20 cellular contexts compared by ENCODE assay signal in the genomic region with DNA sequence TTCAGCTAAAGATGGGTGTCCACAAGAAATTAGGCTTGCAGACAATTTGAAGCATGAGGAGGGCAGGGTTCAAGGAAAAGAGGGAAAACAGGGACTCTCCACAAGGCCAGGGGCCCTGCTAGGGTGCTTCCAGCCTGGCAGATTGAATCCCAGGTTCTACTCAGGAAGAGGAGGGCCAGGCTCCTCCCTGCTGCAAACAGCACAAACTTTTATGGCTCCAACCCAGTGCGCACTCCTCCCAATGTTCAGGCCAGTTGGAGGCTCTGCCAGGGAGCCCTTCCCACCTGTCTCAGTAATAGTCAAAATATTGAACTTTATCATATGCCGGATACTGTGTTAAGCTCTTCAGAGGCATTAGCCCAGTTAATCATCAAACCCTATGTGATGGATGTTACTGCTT.
DNase-seq lines count a peak whose midpoint lies in the region; ATAC-seq and TF ChIP-seq lines count a peak whose summit lies in the region.
"Had no signal": no experiment of that assay in that cellular context is flagged by ENCODE, and none has a peak within 500 bp of the region (broad histone marks: within the 10 kb centered on the region; RNA-seq: fewer than 3 reads in every experiment).

No MANE protein-coding gene starts in this region.

- H4K20me1 ChIP-seq in GM23338 (replicated peaks; ENCODE audit: insufficient read depth) (no peaks in the 10 kb centered on the region), H9 (ENCODE audit: control insufficient read depth, insufficient read depth, insufficient read length) (no peaks in the 10 kb centered on the region)

- no peak overlapping the region for H3K4me3 ChIP-seq in GM23338
- H3K4me3 ChIP-seq: BLaER1, GM12878, GM23248, HAP-1 had no signal

- POLR2A ChIA-PET in WTC11 (lab: Charles Lee), result no interaction called here

- no peaks in the 10 kb centered on the region for H3K79me1 ChIP-seq in H9 (ENCODE audit: insufficient read depth, low read depth, low read length, poor library complexity, severe bottlenecking)

- H2BK20ac ChIP-seq in H9 (ENCODE audit: low read depth, low read length, poor library complexity, severe bottlenecking), result no peak overlapping the region

- CTCF ChIA-PET in WTC11 (lab: Charles Lee), result interaction anchor here (0.9 kb wide), 1 partner anchor 10 kb away, joined by 3 read pairs; no protein-coding TSS in a partner anchor

- H3T11ph ChIP-seq in H9 (ENCODE audit: low read length), result no peak overlapping the region

- no peak for DNase-seq in GM23338 (ENCODE audit: low spot score)
- no peak for DNase-seq in WTC11 (ENCODE audit: low spot score)
- DNase-seq in central memory CD4-positive, alpha-beta T cell, result no peak
- DNase-seq in H9, result no peak
- DNase-seq in NOMO-1 (lab: John Stamatoyannopoulos, UW; ENCODE audit: unreplicated experiment in 2 of 2), result no peak
- DNase-seq: Caco-2; CD4-positive, CD25-positive, alpha-beta regulatory T cell; CD8-positive, alpha-beta T cell; DMS79; EL; GDM1; GM23248; HFFc6 had no signal

- H3K36me3 ChIP-seq in GM23338 (ENCODE audit: insufficient read depth), result no peaks in the 10 kb centered on the region
- H3K36me3 ChIP-seq: HAP-1 had no signal

- H3K27ac ChIP-seq in GM23338 (ENCODE audit: low read depth) (no peak overlapping the region), H9 (ENCODE audit: insufficient read length, low read depth, low read length) (no peak overlapping the region)
- H3K27ac ChIP-seq: 22Rv1, BLaER1, C4-2B, GM23248 had no signal

- no peak overlapping the region for H2AK5ac ChIP-seq in H9 (ENCODE audit: insufficient read length, low read length)

- H3K23ac ChIP-seq in H9 (ENCODE audit: insufficient read length, low read depth, low read length), result no peak overlapping the region

- no peaks in the 10 kb centered on the region for H3F3A ChIP-seq in GM23338 (replicated peaks; ENCODE audit: low read depth)

- H3K36me3 Mint-ChIP-seq in GM23338 (ENCODE audit: low read depth) (no peaks in the 10 kb centered on the region), WTC11 (no peaks in the 10 kb centered on the region), nephron (ENCODE audit: low read depth) (no peaks in the 10 kb centered on the region), H9 (ENCODE audit: insufficient read depth in 1 of 3, low read depth in 3 of 3) (no peaks in the 10 kb centered on the region)
- H3K36me3 Mint-ChIP-seq: CD4-positive, CD25-positive, alpha-beta regulatory T cell; CD8-positive, alpha-beta T cell had no signal

- H3K4ac ChIP-seq in H9 (ENCODE audit: low read depth, low read length), result no peak overlapping the region

- H3K4me1 Mint-ChIP-seq in GM23338, result peaks cover 18% of the 10 kb centered on the region; the same call in 2 of the 3 replicates
- H3K4me1 Mint-ChIP-seq in WTC11, result peaks cover 20% of the 10 kb centered on the region
- H3K4me1 Mint-ChIP-seq in nephron, result peaks cover 11% of the 10 kb centered on the region
- peaks cover 0 to 4% of the 10 kb centered on the region in 2 experiments; a peak in 2 of 4 replicates for H3K4me1 Mint-ChIP-seq in H9
- H3K4me1 Mint-ChIP-seq: B cell had no signal

- H3K9me3 Mint-ChIP-seq in GM23338 (no peaks in the 10 kb centered on the region), WTC11 (no peaks in the 10 kb centered on the region), nephron (no peaks in the 10 kb centered on the region), H9 (no peaks in the 10 kb centered on the region)
- H3K9me3 Mint-ChIP-seq: HFFc6 had no signal

- no peak overlapping the region for H3K9ac ChIP-seq in H9 (ENCODE audit: extremely low read depth, insufficient read length, low read length)
- H3K9ac ChIP-seq: BLaER1, GM23248 had no signal

- no peaks in the 10 kb centered on the region for H3K9me3 ChIP-seq in H9 (ENCODE audit: control insufficient read depth, low read depth, low read length)
- H3K9me3 ChIP-seq: BLaER1, Caco-2, HAP-1 had no signal

- H2BK15ac ChIP-seq in H9 (ENCODE audit: low read depth, low read length), result no peak overlapping the region

- no peak overlapping the region for H2AFZ ChIP-seq in GM23338
- H2AFZ ChIP-seq in H9 (ENCODE audit: low read length), result no peak overlapping the region
- H2AFZ ChIP-seq: GM23248 had no signal

- H4K91ac ChIP-seq in H9 (ENCODE audit: insufficient read length, low read depth, low read length), result no peak overlapping the region

- H3K79me2 ChIP-seq in GM23338 (replicated peaks; ENCODE audit: insufficient read depth), result no peaks in the 10 kb centered on the region
- no peaks in the 10 kb centered on the region for H3K79me2 ChIP-seq in H9 (ENCODE audit: insufficient read depth, low read length)

- H2BK120ac ChIP-seq in H9 (ENCODE audit: low read depth, low read length, poor library complexity, severe bottlenecking), result no peak overlapping the region

- H3K18ac ChIP-seq in H9 (ENCODE audit: insufficient read length, low read depth, low read length), result no peak overlapping the region

- no CpG with 5 or more reads among the region's 2 CpGs for WGBS in H9 (ENCODE audit: extremely low coverage, insufficient read length, low lambda C conversion rate)

- H3K4me3 Mint-ChIP-seq in GM23338 (no peak overlapping the region), WTC11 (no peak overlapping the region), nephron (no peak overlapping the region), H9 (no peak overlapping the region)
- H3K4me3 Mint-ChIP-seq: B cell; CD4-positive, CD25-positive, alpha-beta regulatory T cell; CD8-positive, alpha-beta T cell; HFFc6 had no signal

- H3K27me3 Mint-ChIP-seq in GM23338 (ENCODE audit: insufficient read depth, low read depth, poor library complexity) (no peaks in the 10 kb centered on the region), WTC11 (ENCODE audit: low read depth) (no peaks in the 10 kb centered on the region), nephron (ENCODE audit: low read depth) (no peaks in the 10 kb centered on the region), H9 (ENCODE audit: low read depth) (no peaks in the 10 kb centered on the region)
- H3K27me3 Mint-ChIP-seq: B cell; CD4-positive, CD25-positive, alpha-beta regulatory T cell had no signal

- H2BK12ac ChIP-seq in H9 (ENCODE audit: insufficient read length, low read depth, low read length), result no peak overlapping the region

- TF ChIP-seq CTCF in GM23338 (conservative IDR thresholded peaks at IDR 0.05; ENCODE audit: low read depth in 2 of 2) (no peak), WTC11 (IDR thresholded peaks at IDR 0.05) (no peak), nephron (IDR thresholded peaks at IDR 0.05; ENCODE audit: unreplicated experiment in 3 of 3) (no peak), H9 (conservative IDR thresholded peaks at IDR 0.05) (no peak)

- H3K27me3 ChIP-seq in GM23338 (ENCODE audit: insufficient read depth) (no peaks in the 10 kb centered on the region), H9 (ENCODE audit: insufficient read depth, low read length) (no peaks in the 10 kb centered on the region)
- H3K27me3 ChIP-seq: BLaER1 had no signal

- H3K23me2 ChIP-seq in H9 (ENCODE audit: insufficient read length, low read depth, low read length, poor library complexity, severe bottlenecking), result no peaks in the 10 kb centered on the region

- H3K9me2 ChIP-seq in GM23338 (ENCODE audit: insufficient read depth), result no peaks in the 10 kb centered on the region

- H3K56ac ChIP-seq in H9 (ENCODE audit: insufficient read length, low read depth, low read length), result no peak overlapping the region

- H3K27ac Mint-ChIP-seq in GM23338, result no peak overlapping the region
- no peak overlapping the region for H3K27ac Mint-ChIP-seq in WTC11
- peak overlapping the region in 2 of 3 experiments; percentile 10 to 21 for H3K27ac Mint-ChIP-seq in nephron
- no peak overlapping the region for H3K27ac Mint-ChIP-seq in H9
- H3K27ac Mint-ChIP-seq: B cell; CD4-positive, CD25-positive, alpha-beta regulatory T cell; CD8-positive, alpha-beta T cell; HFFc6 had no signal

- no peak overlapping the region for H4K5ac ChIP-seq in H9 (ENCODE audit: insufficient read length, low read depth, low read length)

- no peaks in the 10 kb centered on the region; the same call in 1 of the 2 replicates for H3K4me1 ChIP-seq in GM23338 (ENCODE audit: insufficient read depth)
- H3K4me1 ChIP-seq in H9 (ENCODE audit: insufficient read depth, low read length), result no peaks in the 10 kb centered on the region
- H3K4me1 ChIP-seq: BLaER1, Caco-2, HAP-1 had no signal

- H4K8ac ChIP-seq in H9 (replicated peaks; ENCODE audit: insufficient read length, low read depth, low read length), result no peak overlapping the region

- ATAC-seq in GM23338, result peak; percentile 71
- ATAC-seq in WTC11, result peak; percentile 66
- ATAC-seq: CD8-positive, alpha-beta T cell; GM12878 had no signal

- H3K4me2 ChIP-seq in GM23338 (no peak overlapping the region), H9 (ENCODE audit: insufficient read depth, insufficient read length, low read length) (no peak overlapping the region)
- H3K4me2 ChIP-seq: BLaER1 had no signal

- no peak overlapping the region for H2BK5ac ChIP-seq in H9 (ENCODE audit: insufficient read length, low read length)

- H3K14ac ChIP-seq in H9 (ENCODE audit: insufficient read depth, low read length), result no peak overlapping the region

TF ChIP-seq in GM23338, 12 proteins besides CTCF, POLR2A, EP300 and RAD21:
- no peak for TF ChIP-seq JUNB (IDR thresholded peaks at IDR 0.05; ENCODE audit: unreplicated experiment)
- no peak for TF ChIP-seq ZNF114 (CRISPR knock-in tag; IDR thresholded peaks at IDR 0.05)

TF ChIP-seq in WTC11, 78 proteins besides CTCF, POLR2A, EP300 and RAD21 (continues in another document):
- TF ChIP-seq NR1H2 (CRISPR knock-in tag; IDR thresholded peaks at IDR 0.05), result no peak
- TF ChIP-seq CBFB (CRISPR knock-in tag; IDR thresholded peaks at IDR 0.05; ENCODE audit: low read depth), result no peak
- no peak for TF ChIP-seq ZNF232 (CRISPR knock-in tag; IDR thresholded peaks at IDR 0.05)
- no peak for TF ChIP-seq HMGXB4 (CRISPR knock-in tag; IDR thresholded peaks at IDR 0.05)

Comparison
In these comparisons a context has a peak if more than half of its experiments do, and no peak if none do; other contexts are left out.
1. H3K27ac Mint-ChIP-seq: peak in nephron (2 of 3); none in GM23338 (single experiment), WTC11 (single experiment) and H9 (0 of 3).